Comparison of ENCODE assay signal across 9 cellular contexts in genomic region chr2:238100049-238100820, GRCh38. TPM values are rescaled to one million over a fixed set of nuclear protein-coding genes. Genes with fewer than 3 reads are reported as not detected.
DNase-seq lines count a peak whose midpoint lies in the region; ATAC-seq, FAIRE-seq and TF ChIP-seq lines count a peak whose summit lies in the region.
"Had no signal": no experiment of that assay in that cellular context is flagged by ENCODE, and none has a peak within 500 bp of the region (broad histone marks: within the 10 kb centered on the region; RNA-seq: fewer than 3 reads in every experiment).

Gene ESPNL (plus strand): TSS chr2:238100340. CDS start chr2:238100420, 80 bp downstream.

- H4K20me1 ChIP-seq in neural progenitor cell (ENCODE audit: low read depth) (no peaks in the 10 kb centered on the region), smooth muscle cell (ENCODE audit: low read depth) (no peaks in the 10 kb centered on the region)

- no peak within 1 kb of the TSS for H3K27ac ChIP-seq in neural progenitor cell
- H3K27ac ChIP-seq in smooth muscle cell (ENCODE audit: low read depth) = no peak within 1 kb of the TSS

- H3K9me3 Mint-ChIP-seq in activated CD4-positive, alpha-beta memory T cell treated with anti-CD3 and anti-CD28 coated beads for 36 hours = no peaks in the 10 kb centered on the region
- H3K9me3 Mint-ChIP-seq in neural progenitor cell = no peaks in the 10 kb centered on the region

- no peaks in the 10 kb centered on the region for H3K79me2 ChIP-seq in neural progenitor cell (ENCODE audit: low read depth)
- no peaks in the 10 kb centered on the region for H3K79me2 ChIP-seq in smooth muscle cell (ENCODE audit: low read depth)

- POLR2A ChIA-PET in activated CD4-positive, alpha-beta memory T cell treated with anti-CD3 and anti-CD28 coated beads for 36 hours (lab: Charles Lee) = no interaction called here

- CTCF ChIA-PET in activated CD4-positive, alpha-beta memory T cell treated with anti-CD3 and anti-CD28 coated beads for 36 hours (lab: Charles Lee) = no interaction called here

- intact Hi-C loops in activated CD4-positive, alpha-beta memory T cell treated with anti-CD3 and anti-CD28 coated beads for 36 hours (cut with micrococcal nuclease) = no loop called here

- H3K9me3 ChIP-seq in neural progenitor cell (ENCODE audit: low read depth) (no peaks in the 10 kb centered on the region), smooth muscle cell (replicated peaks; ENCODE audit: low read depth) (no peaks in the 10 kb centered on the region)

- 89% methylated on average over 32 of the region's 38 CpGs for WGBS in smooth muscle cell (ENCODE audit: low lambda C conversion rate)

- H3K9ac ChIP-seq in neural progenitor cell (no peak within 1 kb of the TSS), smooth muscle cell (ENCODE audit: low read depth) (no peak within 1 kb of the TSS)

- H3K27me3 Mint-ChIP-seq in activated CD4-positive, alpha-beta memory T cell treated with anti-CD3 and anti-CD28 coated beads for 36 hours = no peaks in the 10 kb centered on the region
- H3K27me3 Mint-ChIP-seq in neural progenitor cell (ENCODE audit: insufficient read depth, low read depth) = peaks cover 5% of the 10 kb centered on the region

- no peak within 1 kb of the TSS for H3K4me3 Mint-ChIP-seq in activated CD4-positive, alpha-beta memory T cell treated with anti-CD3 and anti-CD28 coated beads for 36 hours
- no peak within 1 kb of the TSS for H3K4me3 Mint-ChIP-seq in neural progenitor cell

- H3K4me1 Mint-ChIP-seq in activated CD4-positive, alpha-beta memory T cell treated with anti-CD3 and anti-CD28 coated beads for 36 hours (ENCODE audit: low read depth) = no peaks in the 10 kb centered on the region
- H3K4me1 Mint-ChIP-seq in neural progenitor cell = peaks cover 17% of the 10 kb centered on the region

- no peak for ATAC-seq in HG02763 (IDR thresholded peaks at IDR 0.05; ENCODE audit: unreplicated experiment)

- no peaks in the 10 kb centered on the region for H3F3A ChIP-seq in neural progenitor cell (ENCODE audit: low read depth)
- no peaks in the 10 kb centered on the region for H3F3A ChIP-seq in smooth muscle cell (ENCODE audit: low read depth)

- DNase-seq in D721Med (ENCODE audit: insufficient read length, low spot score) = peak; percentile 78
- DNase-seq in NCI-H1105 (lab: John Stamatoyannopoulos, UW) = peak; percentile 48
- DNase-seq in activated CD4-positive, alpha-beta memory T cell treated with anti-CD3 and anti-CD28 coated beads for 36 hours = peak; percentile 8
- DNase-seq in neural progenitor cell (ENCODE audit: low spot score) = no peak
- DNase-seq in smooth muscle cell (lab: John Stamatoyannopoulos, UW; ENCODE audit: unreplicated experiment) = no peak
- DNase-seq in T-helper 9 cell = no peak
- no peak for DNase-seq in SKM-1 treated with dmso at 0.1 percent for 144 hours (lab: John Stamatoyannopoulos, UW; ENCODE audit: unreplicated experiment)
- DNase-seq: OCI-M1 had no signal

- TF ChIP-seq CTCF in D721Med (IDR thresholded peaks at IDR 0.05; ENCODE audit: insufficient read depth, missing control alignments) (no peak), neural progenitor cell (IDR thresholded peaks at IDR 0.05) (no peak), smooth muscle cell (IDR thresholded peaks at IDR 0.05; ENCODE audit: borderline replicate concordance, insufficient read depth, poor library complexity, severe bottlenecking) (no peak)

- H3K36me3 Mint-ChIP-seq in activated CD4-positive, alpha-beta memory T cell treated with anti-CD3 and anti-CD28 coated beads for 36 hours = peaks cover 11% of the 10 kb centered on the region
- peaks cover 8% of the 10 kb centered on the region for H3K36me3 Mint-ChIP-seq in neural progenitor cell

- H3K4me3 ChIP-seq in neural progenitor cell (no peak within 1 kb of the TSS), smooth muscle cell (no peak within 1 kb of the TSS)

- no peaks in the 10 kb centered on the region for H3K27me3 ChIP-seq in neural progenitor cell
- H3K27me3 ChIP-seq in smooth muscle cell (ENCODE audit: low read depth) = no peaks in the 10 kb centered on the region

- H3K4me1 ChIP-seq in neural progenitor cell (peaks cover 7% of the 10 kb centered on the region), smooth muscle cell (ENCODE audit: low read depth) (no peaks in the 10 kb centered on the region)

- H2AFZ ChIP-seq in neural progenitor cell (replicated peaks) (no peak within 1 kb of the TSS), smooth muscle cell (ENCODE audit: low read depth) (no peak within 1 kb of the TSS)

- no peak within 1 kb of the TSS for H3K27ac Mint-ChIP-seq in activated CD4-positive, alpha-beta memory T cell treated with anti-CD3 and anti-CD28 coated beads for 36 hours
- peak within 1 kb of the TSS; percentile 82 for H3K27ac Mint-ChIP-seq in neural progenitor cell

- no peak for FAIRE-seq in D721Med (lab: Jason Lieb, UNC)

- H3K36me3 ChIP-seq in neural progenitor cell (no peaks in the 10 kb centered on the region), smooth muscle cell (ENCODE audit: low read depth) (no peaks in the 10 kb centered on the region)

- H3K4me2 ChIP-seq in neural progenitor cell (no peak within 1 kb of the TSS), smooth muscle cell (no peak within 1 kb of the TSS)

RNA-seq across cellular contexts. Expression of gene ESPNL, which starts in this region (rescaled TPM):
- under 1 TPM; 0.12 to 0.14 TPM for total RNA-seq in activated CD4-positive, alpha-beta memory T cell treated with anti-CD3 and anti-CD28 coated beads for 36 hours
- total RNA-seq in neural progenitor cell (ENCODE audit: low replicate concordance) = 0.58 and 0.59 TPM in 2 replicates
- total RNA-seq in smooth muscle cell = 0.04 and 0.31 TPM in 2 replicates
- 0.71 TPM in 1 of 2 replicates, not detected in the other for polyA plus RNA-seq in smooth muscle cell

Comparison
In these comparisons a context has a peak if more than half of its experiments do, and no peak if none do; other contexts are left out.
1. Peak in DNase-seq in activated CD4-positive, alpha-beta memory T cell treated with anti-CD3 and anti-CD28 coated beads for 36 hours; RNA of the gene not detected or under 1 TPM.
2. DNase-seq: peak in D721Med (single experiment) and NCI-H1105 (single experiment); none in neural progenitor cell (single experiment), smooth muscle cell (single experiment), T-helper 9 cell (single experiment) and SKM-1 treated with dmso at 0.1 percent for 144 hours (single experiment).